Comparison of ENCODE assay signal across 1 cellular context in genomic region chr5:177365845-177366527, GRCh38.
TF ChIP-seq lines count a peak whose summit lies in the region.

No MANE protein-coding gene starts in this region.

TF ChIP-seq in liver, 16 proteins besides CTCF, POLR2A, EP300 and RAD21 (continued from another document):
- TF ChIP-seq GABPA (IDR thresholded peaks at IDR 0.05 in 1 of 2, conservative IDR thresholded peaks at IDR 0.05 in 1 of 2) = no peak
- TF ChIP-seq EGR1 (IDR thresholded peaks at IDR 0.05; ENCODE audit: low read depth in 2 of 2) = no peak
- no peak for TF ChIP-seq ATF3 (IDR thresholded peaks at IDR 0.05)
- no peak for TF ChIP-seq TAF1 (conservative IDR thresholded peaks at IDR 0.05)
- TF ChIP-seq ZBTB33 (IDR thresholded peaks at IDR 0.05) = no peak
- TF ChIP-seq HNF4G (IDR thresholded peaks at IDR 0.05) = no peak
